ENCODE assay signal across 9 cellular contexts in genomic region chr5:179619776-179620175, GRCh38. TPM values are rescaled to one million over a fixed set of nuclear protein-coding genes. Genes with fewer than 3 reads are reported as not detected.
DNase-seq lines count a peak whose midpoint lies in the region; ATAC-seq, FAIRE-seq and TF ChIP-seq lines count a peak whose summit lies in the region.
"Had no signal": no experiment of that assay in that cellular context is flagged by ENCODE, and none has a peak within 500 bp of the region (broad histone marks: within the 10 kb centered on the region; RNA-seq: fewer than 3 reads in every experiment).

No MANE protein-coding gene starts in this region.

- no peak overlapping the region for H3K9ac ChIP-seq in GM12878 (ENCODE audit: control insufficient read depth, insufficient read depth, low read length)

- DNase-seq in right atrium auricular region (ENCODE audit: low spot score) = no peak
- no peak for DNase-seq in left cardiac atrium
- DNase-seq in GM12878 (ENCODE audit: low read depth, low spot score) = no peak
- DNase-seq in right lobe of liver = no peak
- no peak for DNase-seq in upper lobe of right lung
- DNase-seq: NCI-H524 had no signal

- peaks cover 17% of the 10 kb centered on the region for H4K20me1 ChIP-seq in GM12878 (ENCODE audit: control insufficient read depth, insufficient read depth)

- WGBS in GM12878 (ENCODE audit: insufficient coverage, insufficient replicate concordance, low lambda C conversion rate, missing lambda C conversion rate) = 33% methylated on average over 4 of the region's 4 CpGs
- 8% methylated on average over 4 of the region's 4 CpGs for WGBS in right lobe of liver (ENCODE audit: insufficient coverage, low coverage, low lambda C conversion rate, missing lambda C conversion rate)

- H2AFZ ChIP-seq in GM12878 (ENCODE audit: control insufficient read depth, low read depth, low read length) = no peak overlapping the region

- peaks cover 0 to 59% of the 10 kb centered on the region in 2 donors for H3K4me1 ChIP-seq in right atrium auricular region
- peaks cover 5% of the 10 kb centered on the region for H3K4me1 ChIP-seq in GM12878 (ENCODE audit: control insufficient read depth, insufficient read depth, low read length)
- H3K4me1 ChIP-seq in right lobe of liver = peaks cover 0 to 60% (median 21%) of the 10 kb centered on the region in 4 donors
- peaks cover 70% of the 10 kb centered on the region for H3K4me1 ChIP-seq in upper lobe of right lung

- no TSS peak for BruUV-seq in GM12878 (replicated peaks; lab: Mats Ljungman, UMichigan)

- no peak for TF ChIP-seq EP300 in GM12878 (IDR thresholded peaks at IDR 0.05; ENCODE audit: borderline replicate concordance in 1 of 2, control insufficient read depth in 1 of 2, low read depth in 2 of 2, low read length in 2 of 2)

- H3K27ac ChIP-seq in right atrium auricular region = no peak overlapping the region
- H3K27ac ChIP-seq in GM12878 (ENCODE audit: control insufficient read depth, insufficient read depth) = no peak overlapping the region
- H3K27ac ChIP-seq in right lobe of liver = no peak overlapping the region
- no peak overlapping the region for H3K27ac ChIP-seq in upper lobe of right lung

- H3K4me2 ChIP-seq in GM12878 (ENCODE audit: control insufficient read depth, insufficient read depth) = peak overlapping the region; percentile 84; the same call in 1 of the 2 replicates

- POLR2A ChIA-PET in GM12878 (lab: Charles Lee) = interaction anchor here (0.5 to 1.5 kb wide), 4 partner anchors 8 to 119 kb away, joined by 3 to 4 read pairs (median 3); no protein-coding TSS in a partner anchor

- TF ChIP-seq RAD21 in GM12878 (IDR thresholded peaks at IDR 0.05; ENCODE audit: insufficient read depth, low read depth, low read length) = no peak

- H3K36me3 ChIP-seq in right atrium auricular region = peaks cover 78% of the 10 kb centered on the region
- H3K36me3 ChIP-seq in GM12878 (ENCODE audit: control insufficient read depth in 2 of 2, insufficient read depth in 2 of 2, low read length in 1 of 2) = peaks cover 14 to 34% of the 10 kb centered on the region in 2 experiments
- peaks cover 39 to 74% (median 55%) of the 10 kb centered on the region in 4 donors for H3K36me3 ChIP-seq in right lobe of liver
- H3K36me3 ChIP-seq in upper lobe of right lung = peaks cover 78% of the 10 kb centered on the region

- TF ChIP-seq CTCF in right atrium auricular region (IDR thresholded peaks at IDR 0.05) (no peak), GM12878 (IDR thresholded peaks at IDR 0.05 in 2 of 3, conservative IDR thresholded peaks at IDR 0.05 in 1 of 3; ENCODE audit: control insufficient read depth in 2 of 3, extremely low read depth in 1 of 3, insufficient read depth in 1 of 3, low read depth in 3 of 3, low read length in 3 of 3) (no peak), right lobe of liver (IDR thresholded peaks at IDR 0.05) (no peak), upper lobe of right lung (IDR thresholded peaks at IDR 0.05) (no peak)

- peaks cover 69% of the 10 kb centered on the region for H3K79me2 ChIP-seq in GM12878 (ENCODE audit: control insufficient read depth, insufficient read depth, low read length)

- FAIRE-seq in GM12878 (lab: Jason Lieb, UNC) = no peak

- in situ Hi-C loops in GM12878 (cut with MboI) = no loop called here

- CTCF ChIA-PET in GM12878 (lab: Yijun Ruan, JAX) = interaction anchor here (1.2 kb wide), 2 partner anchors 14 to 59 kb away, joined by 3 to 6 read pairs; no protein-coding TSS in a partner anchor

- ATAC-seq in left cardiac atrium (no peak), GM12878 (no peak), right lobe of liver (no peak), upper lobe of right lung (no peak), GM19023 (IDR thresholded peaks at IDR 0.05; ENCODE audit: unreplicated experiment) (no peak), HG02588 (IDR thresholded peaks at IDR 0.05; ENCODE audit: unreplicated experiment) (no peak), GM18498 (IDR thresholded peaks at IDR 0.05; ENCODE audit: unreplicated experiment) (no peak)

- intact Hi-C loops in left cardiac atrium (cut with DNase I) = no loop called here
- intact Hi-C loops in GM12878 (cut with micrococcal nuclease; ENCODE audit: unreplicated experiment) = loop anchor here (5.0 kb wide), 1 partner anchor 62 kb away; no protein-coding TSS in a partner anchor
- intact Hi-C loops in right lobe of liver (cut with DNase I) = loop anchor here in 1 of 2 donors (10.0 kb wide), 1 partner anchor 55 kb away; no protein-coding TSS in a partner anchor
- intact Hi-C loops in upper lobe of right lung (cut with DNase I) = no loop called here

- H3K4me3 ChIP-seq in right atrium auricular region (peak overlapping the region; percentile 13 to 92), GM12878 (peak overlapping the region; percentile 81), right lobe of liver (peak overlapping the region; percentile 92 to 97 (median 95)), upper lobe of right lung (peak overlapping the region; percentile 100)

- RAD21 ChIA-PET in GM12878 (lab: Charles Lee; ENCODE audit: unreplicated experiment) = no interaction called here

- TF ChIP-seq POLR2A in GM12878 (IDR thresholded peaks at IDR 0.05; ENCODE audit: low read depth, low read length) (no peak), right lobe of liver (IDR thresholded peaks at IDR 0.05) (no peak)

- H3K27me3 ChIP-seq in right atrium auricular region = no peaks in the 10 kb centered on the region
- H3K27me3 ChIP-seq in GM12878 (replicated peaks in 1 of 2; ENCODE audit: control insufficient read depth in 2 of 2, insufficient read depth in 2 of 2, low read length in 1 of 2) = no peaks in the 10 kb centered on the region
- H3K27me3 ChIP-seq in right lobe of liver = no peaks in the 10 kb centered on the region
- no peaks in the 10 kb centered on the region for H3K27me3 ChIP-seq in upper lobe of right lung

- no peaks in the 10 kb centered on the region for H3K9me3 ChIP-seq in right atrium auricular region
- no peaks in the 10 kb centered on the region for H3K9me3 ChIP-seq in GM12878 (replicated peaks; ENCODE audit: control insufficient read depth, insufficient read depth, low read length)
- H3K9me3 ChIP-seq in right lobe of liver = no peaks in the 10 kb centered on the region
- H3K9me3 ChIP-seq in upper lobe of right lung = no peaks in the 10 kb centered on the region

- SMC1A ChIA-PET in GM12878 (lab: Charles Lee; ENCODE audit: uncharacterized antibody, unreplicated experiment) = no interaction called here

TF ChIP-seq in GM12878, 131 proteins besides CTCF, POLR2A, EP300 and RAD21 (continues in another document):
- no peak for TF ChIP-seq NFYA (IDR thresholded peaks at IDR 0.05; ENCODE audit: borderline replicate concordance, low read depth, low read length)
- no peak for TF ChIP-seq IRF5 (IDR thresholded peaks at IDR 0.05; ENCODE audit: borderline replicate concordance)
- no peak for TF ChIP-seq MYB (IDR thresholded peaks at IDR 0.05; ENCODE audit: borderline replicate concordance, low read depth, low read length)
- no peak for TF ChIP-seq RUNX3 (IDR thresholded peaks at IDR 0.05; ENCODE audit: low read length)
- TF ChIP-seq SIN3A (IDR thresholded peaks at IDR 0.05; ENCODE audit: low read depth, low read length) = no peak
- no peak for TF ChIP-seq ZNF622 (IDR thresholded peaks at IDR 0.05)
- TF ChIP-seq RCOR1 (conservative IDR thresholded peaks at IDR 0.05; ENCODE audit: low read depth, low read length) = no peak
- TF ChIP-seq ZNF24 (IDR thresholded peaks at IDR 0.05) = no peak
- no peak for TF ChIP-seq MXI1 (IDR thresholded peaks at IDR 0.05; ENCODE audit: low read depth, low read length)
- no peak for TF ChIP-seq MAX (IDR thresholded peaks at IDR 0.05; ENCODE audit: low read depth, low read length)

RNA-seq across cellular contexts. Expression of gene HNRNPH1, which starts 3.7 kb away (rescaled TPM):
- total RNA-seq in right atrium auricular region (100 to 1,000 TPM; 104 to 146 TPM), left cardiac atrium (100 to 1,000 TPM; 235 to 273 TPM), GM12878 (2014; rRNA removed) (692 and 694 TPM in 2 replicates), GM12878 (2014; rRNA removed; fragmentation: Illumina TruSeq; extraction: Trizol) (683 and 716 TPM in 2 replicates), GM12878 (2021) (603 and 690 TPM in 2 replicates), right lobe of liver (100 to 1,000 TPM; 140 to 305 (median 219) TPM), upper lobe of right lung (470 TPM)
- 1,885 and 1,957 TPM in 2 replicates for total RNA-seq in GM12878 (2013; cell fraction: nucleolus; rRNA removed)
- 400 TPM for polyA plus RNA-seq in GM12878 (2011; ENCODE audit: low read depth)
- polyA plus RNA-seq in GM12878 (2011; rRNA removed) (695 and 934 TPM in 2 replicates), GM12878 (2014; fragmentation: Illumina TruSeq; extraction: Trizol) (691 and 785 TPM in 2 replicates), GM12878 (2014; fragmentation: Nextera tagmentation; extraction: Ambion mirVana) (100 to 1,000 TPM; 184 to 189 TPM), GM12878 (2014; rRNA removed) (780 and 888 TPM in 2 replicates), GM12878 (2016; fragmentation: Nextera tagmentation; extraction: Ambion mirVana) (100 to 1,000 TPM; 542 to 567 TPM)
- polyA plus RNA-seq in GM12878 (2011; cell fraction: cytosol; rRNA removed) = 201 and 239 TPM in 2 replicates
- polyA plus RNA-seq in GM12878 (2011; cell fraction: nucleus; rRNA removed) = 1,317 and 2,141 TPM in 2 replicates
- polyA plus RNA-seq in GM12878 (2012) = 453 and 702 TPM in 2 replicates
- 330 and 478 TPM in 2 replicates for polyA minus RNA-seq in GM12878 (2011; rRNA and poly(A)+ RNA removed)
- 349 and 463 TPM in 2 replicates for polyA minus RNA-seq in GM12878 (2011; cell fraction: cytosol; rRNA and poly(A)+ RNA removed)
- polyA minus RNA-seq in GM12878 (2011; cell fraction: nucleus; rRNA and poly(A)+ RNA removed) = 907 and 1,891 TPM in 2 replicates
